Comparison of ENCODE assay signal across 8 cellular contexts in genomic region chr18:62566199-62566598, GRCh38. TPM values are rescaled to one million over a fixed set of nuclear protein-coding genes. Genes with fewer than 3 reads are reported as not detected.
A peak's percentile ranks its signal among the peaks of the same experiment; 100 is the strongest.
DNase-seq lines count a peak whose midpoint lies in the region; ATAC-seq and TF ChIP-seq lines count a peak whose summit lies in the region.

No MANE protein-coding gene starts in this region.

- H3K9me3 Mint-ChIP-seq in CD4-positive, alpha-beta memory T cell, result no peaks in the 10 kb centered on the region

- H3K36me3 Mint-ChIP-seq in CD4-positive, alpha-beta memory T cell, result peaks cover 76 to 79% of the 10 kb centered on the region in 2 donors

- H3K4me1 ChIP-seq in CD4-positive, alpha-beta memory T cell (ENCODE audit: insufficient read depth, low read length), result no peaks in the 10 kb centered on the region

- H3K27ac ChIP-seq in CD4-positive, alpha-beta memory T cell (ENCODE audit: low read depth, low read length), result no peak overlapping the region

- peaks cover 0 to 7% (median 3%) of the 10 kb centered on the region in 4 donors for H3K4me1 Mint-ChIP-seq in CD4-positive, alpha-beta memory T cell

- intact Hi-C loops in CD4-positive, alpha-beta memory T cell (cut with micrococcal nuclease), result loop anchor here (5.0 kb wide), 1 partner anchor 139 kb away; no protein-coding TSS in a partner anchor

- H3K36me3 ChIP-seq in CD4-positive, alpha-beta memory T cell (ENCODE audit: insufficient read depth, low read length), result peaks cover 52% of the 10 kb centered on the region

- in situ Hi-C loops in T47D (cut with HindIII; ENCODE audit: low pct_unique_long_range_greater_than_20kb, low sequenced_read_pairs), result no loop called here

- no peak overlapping the region for H3K4me3 Mint-ChIP-seq in CD4-positive, alpha-beta memory T cell

- POLR2A ChIA-PET in CD4-positive, alpha-beta memory T cell (lab: Charles Lee; ENCODE audit: partially characterized antibody), result no interaction called here

- TF ChIP-seq CTCF in LNCaP clone FGC (IDR thresholded peaks at IDR 0.05; ENCODE audit: control insufficient read depth, extremely low read depth, insufficient read depth), result 0 out of 2 replicates have a peak, but pooled peaks have one; percentile 3

- H3K9me3 ChIP-seq in CD4-positive, alpha-beta memory T cell (ENCODE audit: control insufficient read depth in 1 of 2, low read length in 2 of 2), result no peaks in the 10 kb centered on the region

- H3K27me3 Mint-ChIP-seq in CD4-positive, alpha-beta memory T cell, result no peaks in the 10 kb centered on the region

- CTCF ChIA-PET in CD4-positive, alpha-beta memory T cell (lab: Charles Lee; ENCODE audit: partially characterized antibody), result interaction anchor here (1.3 to 2.1 kb wide), 6 partner anchors 11 to 141 kb away, joined by 3 to 6 read pairs (median 4); partner anchors contain the start of gene ZCCHC2

- H3K27me3 ChIP-seq in CD4-positive, alpha-beta memory T cell (ENCODE audit: insufficient read depth, low read length), result no peaks in the 10 kb centered on the region

- no peak for ATAC-seq in HG03342 (IDR thresholded peaks at IDR 0.05; ENCODE audit: unreplicated experiment)

- H3K27ac Mint-ChIP-seq in CD4-positive, alpha-beta memory T cell, result peak overlapping the region in 4 of 7 donors; percentile 11 to 70 (median 41)

- no peak for DNase-seq in CD4-positive, alpha-beta memory T cell
- DNase-seq in LNCaP clone FGC (ENCODE audit: low read depth) (no peak), T47D (ENCODE audit: low read depth in 1 of 2, low spot score in 1 of 2) (peak; percentile 10 to 47), lung microvascular endothelial cell (ENCODE audit: low read depth in 2 of 2) (peak; percentile 45 to 53), NCI-H1930 (lab: John Stamatoyannopoulos, UW) (no peak), GOT3 (lab: John Stamatoyannopoulos, UW) (no peak), amniotic stem cell (lab: John Stamatoyannopoulos, UW) (no peak)

- H3K4me3 ChIP-seq in CD4-positive, alpha-beta memory T cell (ENCODE audit: low read length in 2 of 2), result no peak overlapping the region
- H3K4me3 ChIP-seq in LNCaP clone FGC (ENCODE audit: low read depth, low read length), result no peak overlapping the region

RNA-seq across cellular contexts. Expression of gene ZCCHC2, which starts 43.4 kb away (rescaled TPM):
- total RNA-seq in CD4-positive, alpha-beta memory T cell, result 10 to 100 TPM; 51.7 to 52.2 TPM
- polyA plus RNA-seq in CD4-positive, alpha-beta memory T cell, result 1 to 10 TPM; 1.2 to 2.2 TPM
- 14.6 and 16.1 TPM in 2 replicates for total RNA-seq in lung microvascular endothelial cell

Comparison
In these comparisons a context has a peak if more than half of its experiments do, and no peak if none do; other contexts are left out.
1. DNase-seq: peak in T47D (2 of 2) and lung microvascular endothelial cell (2 of 2); none in CD4-positive, alpha-beta memory T cell (0 of 5), LNCaP clone FGC (single experiment), NCI-H1930 (0 of 2), GOT3 (single experiment) and amniotic stem cell (single experiment).